In genomic region chr5:150113047-150113744, GRCh38 we compare ENCODE assay signal across 12 cellular contexts. TPM values are rescaled to one million over a fixed set of nuclear protein-coding genes. Genes with fewer than 3 reads are reported as not detected.
DNase-seq lines count a peak whose midpoint lies in the region; ATAC-seq and TF ChIP-seq lines count a peak whose summit lies in the region.
"Had no signal": no experiment of that assay in that cellular context is flagged by ENCODE, and none has a peak within 500 bp of the region (broad histone marks: within the 10 kb centered on the region; RNA-seq: fewer than 3 reads in every experiment).

No MANE protein-coding gene starts in this region.

- H3K36me3 ChIP-seq in heart right ventricle, result peaks cover 0 to 41% (median 0%) of the 10 kb centered on the region in 9 donors

- H3K4me3 ChIP-seq in heart right ventricle (no peak overlapping the region), retinal pigment epithelial cell (ENCODE audit: low read length) (no peak overlapping the region)

- peak; percentile 6 for DNase-seq in GM10266 (ENCODE audit: extremely low spot score)
- peak; percentile 22 for DNase-seq in SKM-1 (lab: John Stamatoyannopoulos, UW; ENCODE audit: unreplicated experiment)
- DNase-seq in heart right ventricle, result no peak
- peak; percentile 89 for DNase-seq in retinal pigment epithelial cell (ENCODE audit: low read depth)
- no peak for DNase-seq in SIG-M5 (lab: John Stamatoyannopoulos, UW)
- no peak for DNase-seq in inferior parietal cortex (ENCODE audit: extremely low spot score)
- DNase-seq in GDM1 (lab: John Stamatoyannopoulos, UW), result no peak
- DNase-seq: effector memory CD8-positive, alpha-beta T cell; GF-D8; naive B cell; RPMI8226 had no signal

- no peaks in the 10 kb centered on the region for H3K9me3 ChIP-seq in heart right ventricle

- ATAC-seq in heart right ventricle, result peak in 7 of 8 donors; percentile 16 to 45 (median 34)
- no peak for ATAC-seq in HG02981 (IDR thresholded peaks at IDR 0.05; ENCODE audit: unreplicated experiment)
- ATAC-seq: effector memory CD8-positive, alpha-beta T cell had no signal

- no peak for TF ChIP-seq CTCF in GM10266 (IDR thresholded peaks at IDR 0.05; ENCODE audit: control insufficient read depth, insufficient read depth, low read depth, missing control alignments)
- no peak for TF ChIP-seq CTCF in heart right ventricle (IDR thresholded peaks at IDR 0.05)
- no peak for TF ChIP-seq CTCF in retinal pigment epithelial cell (conservative IDR thresholded peaks at IDR 0.05; ENCODE audit: low read depth, low read length)

- no peaks in the 10 kb centered on the region for H3K27me3 ChIP-seq in heart right ventricle

- intact Hi-C loops in heart right ventricle (cut with DNase I), result no loop called here

- WGBS in heart right ventricle, 2 donors, result 67 to 76% methylated on average over 18 of the region's 18 CpGs

- H3K27ac ChIP-seq in heart right ventricle, result peak overlapping the region in 8 of 10 donors; percentile 26 to 71 (median 45)

- peaks cover 0 to 37% (median 23%) of the 10 kb centered on the region in 9 donors for H3K4me1 ChIP-seq in heart right ventricle

RNA-seq across cellular contexts. Expression of gene CSF1R, which starts 26.8 kb away (rescaled TPM):
- 10 to 100 TPM in 7 of 10 donors, 1 to 10 TPM in 3; 6.8 to 83.9 (median 11.2) TPM for total RNA-seq in heart right ventricle
- 1 to 10 TPM; 4.8 to 6.4 TPM for polyA plus RNA-seq in heart right ventricle

RNA-seq across cellular contexts. Expression of gene PDGFRB, which starts 42.4 kb away (rescaled TPM):
- total RNA-seq in heart right ventricle, result 100 to 1,000 TPM in 1 of 10 donors, 10 to 100 TPM in 9; 15.5 to 101 (median 35.9) TPM
- polyA plus RNA-seq in heart right ventricle, result 10 to 100 TPM; 49.1 to 54.3 TPM

RNA-seq across cellular contexts. Expression of gene CDX1, which starts 53.4 kb away (rescaled TPM):
- total RNA-seq in heart right ventricle, result under 1 TPM in 1 of 10 donors, not detected in 9; 0.32 TPM
- under 1 TPM in 1 of 2 donors, not detected in 1; 0.13 TPM for polyA plus RNA-seq in heart right ventricle

Comparison
In these comparisons a context has a peak if more than half of its experiments do, and no peak if none do; other contexts are left out.
1. DNase-seq: peak in GM10266 (single experiment), SKM-1 (single experiment) and retinal pigment epithelial cell (single experiment); none in heart right ventricle (0 of 2), SIG-M5 (single experiment), inferior parietal cortex (single experiment) and GDM1 (single experiment).